In genomic region chr22:42960873-42961690, GRCh38 we compare ENCODE assay signal across 8 cellular contexts. TPM values are rescaled to one million over a fixed set of nuclear protein-coding genes. Genes with fewer than 3 reads are reported as not detected.
A peak's percentile ranks its signal among the peaks of the same experiment; 100 is the strongest.
DNase-seq lines count a peak whose midpoint lies in the region; ATAC-seq and TF ChIP-seq lines count a peak whose summit lies in the region.
"Not testable (repeated sequence)": the region's sequence is repeated elsewhere in the genome, so short reads cannot be mapped to it uniquely, and the experiment has no call there.

No MANE protein-coding gene starts in this region.

- peaks cover 35% of the 10 kb centered on the region for H4K20me1 ChIP-seq in osteoblast (ENCODE audit: insufficient read depth, low read length)

- H3K9me3 Mint-ChIP-seq in activated CD4-positive, alpha-beta T cell treated with anti-CD3 and anti-CD28 coated beads, Interleukin-2, amount 10 ng/mL, durations not matched to agents 7 days and 5 days; chondrocyte (ENCODE audit: low read depth); mesothelial cell of epicardium: not testable (repeated sequence)

- H3K9me3 ChIP-seq in left ventricle myocardium inferior (replicated peaks); osteoblast (ENCODE audit: low read depth, low read length); thoracic aorta: not testable (repeated sequence)

- not testable (repeated sequence) for H3K4me2 ChIP-seq in osteoblast (ENCODE audit: insufficient read depth, low read length)

- peak; percentile 38 for DNase-seq in NCI-H2029 (lab: John Stamatoyannopoulos, UW)
- DNase-seq in activated CD4-positive, alpha-beta T cell treated with anti-CD3 and anti-CD28 coated beads, Interleukin-2, amount 10 ng/mL, durations not matched to agents 7 days and 5 days; chondrocyte (ENCODE audit: low spot score); left ventricle myocardium inferior; mesothelial cell of epicardium (ENCODE audit: low spot score in 2 of 2, unreplicated experiment in 2 of 2); osteoblast (ENCODE audit: insufficient read length, low spot score, missing footprints); thoracic aorta (ENCODE audit: low spot score): not testable (repeated sequence)

- H3K36me3 Mint-ChIP-seq in activated CD4-positive, alpha-beta T cell treated with anti-CD3 and anti-CD28 coated beads, Interleukin-2, amount 10 ng/mL, durations not matched to agents 7 days and 5 days (ENCODE audit: low read depth); chondrocyte (ENCODE audit: low read depth); mesothelial cell of epicardium: not testable (repeated sequence)

- H2AFZ ChIP-seq in osteoblast (ENCODE audit: low read length), result not testable (repeated sequence)

- not testable (repeated sequence) for H3K36me3 ChIP-seq in left ventricle myocardium inferior; osteoblast (ENCODE audit: insufficient read depth, low read length); thoracic aorta

- not testable (repeated sequence) for ATAC-seq in thoracic aorta (ENCODE audit: insufficient number of reproducible peaks, low FRiP score, low read depth)

- H3K4me1 ChIP-seq in left ventricle myocardium inferior (peaks cover 80% of the 10 kb centered on the region), osteoblast (ENCODE audit: insufficient read depth, low read length) (peaks cover 22% of the 10 kb centered on the region), thoracic aorta (ENCODE audit: control insufficient read depth in 1 of 2, low read depth in 2 of 2) (peaks cover 48 to 72% of the 10 kb centered on the region in 2 donors)

- peak overlapping the region; percentile 66 for H3K27ac Mint-ChIP-seq in activated CD4-positive, alpha-beta T cell treated with anti-CD3 and anti-CD28 coated beads, Interleukin-2, amount 10 ng/mL, durations not matched to agents 7 days and 5 days
- peak overlapping the region; percentile 99 for H3K27ac Mint-ChIP-seq in chondrocyte (ENCODE audit: unreplicated experiment)
- H3K27ac Mint-ChIP-seq in mesothelial cell of epicardium, result peak overlapping the region; percentile 94

- CTCF ChIA-PET in activated CD4-positive, alpha-beta T cell treated with anti-CD3 and anti-CD28 coated beads, Interleukin-2, amount 10 ng/mL, durations not matched to agents 7 days and 5 days (lab: Charles Lee), result not testable (repeated sequence)

- POLR2A ChIA-PET in activated CD4-positive, alpha-beta T cell treated with anti-CD3 and anti-CD28 coated beads, Interleukin-2, amount 10 ng/mL, durations not matched to agents 7 days and 5 days (lab: Charles Lee), result not testable (repeated sequence)

- H3K27me3 Mint-ChIP-seq in activated CD4-positive, alpha-beta T cell treated with anti-CD3 and anti-CD28 coated beads, Interleukin-2, amount 10 ng/mL, durations not matched to agents 7 days and 5 days; chondrocyte (ENCODE audit: low read depth); mesothelial cell of epicardium (ENCODE audit: low read depth): not testable (repeated sequence)

- H3K4me1 Mint-ChIP-seq in activated CD4-positive, alpha-beta T cell treated with anti-CD3 and anti-CD28 coated beads, Interleukin-2, amount 10 ng/mL, durations not matched to agents 7 days and 5 days, result peaks cover 63% of the 10 kb centered on the region
- peaks cover 80% of the 10 kb centered on the region for H3K4me1 Mint-ChIP-seq in chondrocyte (ENCODE audit: low read depth)
- peaks cover 71% of the 10 kb centered on the region for H3K4me1 Mint-ChIP-seq in mesothelial cell of epicardium

- TF ChIP-seq CTCF in C4-2B (conservative IDR thresholded peaks at IDR 0.05); chondrocyte (IDR thresholded peaks at IDR 0.05); left ventricle myocardium inferior (IDR thresholded peaks at IDR 0.05; ENCODE audit: borderline replicate concordance); mesothelial cell of epicardium (IDR thresholded peaks at IDR 0.05; ENCODE audit: unreplicated experiment); osteoblast (IDR thresholded peaks at IDR 0.05; ENCODE audit: extremely low read depth, low read depth, low read length); thoracic aorta (IDR thresholded peaks at IDR 0.05): not testable (repeated sequence)

- not testable (repeated sequence) for H3K27me3 ChIP-seq in left ventricle myocardium inferior (ENCODE audit: low read depth); osteoblast (ENCODE audit: insufficient read depth, low read length); thoracic aorta (replicated peaks; ENCODE audit: insufficient read depth)

- H3K4me3 Mint-ChIP-seq in activated CD4-positive, alpha-beta T cell treated with anti-CD3 and anti-CD28 coated beads, Interleukin-2, amount 10 ng/mL, durations not matched to agents 7 days and 5 days; chondrocyte (ENCODE audit: unreplicated experiment); mesothelial cell of epicardium: not testable (repeated sequence)

- peaks cover 95% of the 10 kb centered on the region for H3K79me2 ChIP-seq in osteoblast (ENCODE audit: insufficient read depth, low read length)

- H3K4me3 ChIP-seq in left ventricle myocardium inferior, result peak overlapping the region; percentile 63
- not testable (repeated sequence) for H3K4me3 ChIP-seq in osteoblast (ENCODE audit: insufficient read depth, low read length); thoracic aorta

- peak overlapping the region; percentile 84 for H3K27ac ChIP-seq in C4-2B
- peak overlapping the region; percentile 82 for H3K27ac ChIP-seq in left ventricle myocardium inferior (replicated peaks)
- peak overlapping the region; percentile 76 for H3K27ac ChIP-seq in osteoblast (ENCODE audit: low read depth, low read length)
- peak overlapping the region; percentile 26 to 53 for H3K27ac ChIP-seq in thoracic aorta

- intact Hi-C loops in left ventricle myocardium inferior (cut with micrococcal nuclease), result not testable (repeated sequence)

RNA-seq across cellular contexts. Expression of gene PACSIN2, which starts 53.9 kb away (rescaled TPM):
- 10 to 100 TPM; 32.3 to 35.8 TPM for total RNA-seq in activated CD4-positive, alpha-beta T cell treated with anti-CD3 and anti-CD28 coated beads, Interleukin-2, amount 10 ng/mL, durations not matched to agents 7 days and 5 days
- total RNA-seq in chondrocyte (58.9 to 93.4 TPM (median 82.1 TPM) in 3 replicates), left ventricle myocardium inferior (64.8 TPM), mesothelial cell of epicardium (54.5 to 58.7 TPM (median 56.6 TPM) in 3 replicates), osteoblast (33.0 and 38.0 TPM in 2 replicates), thoracic aorta (100 to 1,000 TPM; 135 to 155 TPM)
